In genomic region chr14:105690671-105691070, GRCh38 we compare ENCODE assay signal across 17 cellular contexts.
DNase-seq lines count a peak whose midpoint lies in the region; ATAC-seq and TF ChIP-seq lines count a peak whose summit lies in the region.
"Had no signal": no experiment of that assay in that cellular context is flagged by ENCODE, and none has a peak within 500 bp of the region (broad histone marks: within the 10 kb centered on the region; RNA-seq: fewer than 3 reads in every experiment).

No MANE protein-coding gene starts in this region.

- no peak overlapping the region for H3K56ac ChIP-seq in mesendoderm (ENCODE audit: low read length)

- H3K36me3 ChIP-seq in BLaER1 = no peaks in the 10 kb centered on the region
- H3K36me3 ChIP-seq in DOHH2 (ENCODE audit: control insufficient read depth, low read length) = peaks cover 7% of the 10 kb centered on the region; the same call in 1 of the 2 replicates
- no peaks in the 10 kb centered on the region for H3K36me3 ChIP-seq in SU-DHL-6 (ENCODE audit: low read length)
- H3K36me3 ChIP-seq in mesendoderm (ENCODE audit: control insufficient read depth, insufficient read depth, low read length) = no peaks in the 10 kb centered on the region
- no peaks in the 10 kb centered on the region for H3K36me3 ChIP-seq in vagina
- H3K36me3 ChIP-seq: BE2C, HAP-1, SJCRH30 had no signal

- H3K23ac ChIP-seq in mesendoderm (ENCODE audit: low read length) = no peak overlapping the region

- no peak overlapping the region for H2AK5ac ChIP-seq in mesendoderm (ENCODE audit: low read length)

- no peak overlapping the region for H2BK5ac ChIP-seq in mesendoderm (ENCODE audit: low read length)

- H3K27me3 ChIP-seq in BLaER1 = no peaks in the 10 kb centered on the region
- H3K27me3 ChIP-seq in DOHH2 (ENCODE audit: control insufficient read depth, low read length) = no peaks in the 10 kb centered on the region
- H3K27me3 ChIP-seq in SU-DHL-6 (ENCODE audit: low read length) = no peaks in the 10 kb centered on the region
- H3K27me3 ChIP-seq in mesendoderm (ENCODE audit: insufficient read depth, low read length, poor library complexity) = no peaks in the 10 kb centered on the region
- H3K27me3 ChIP-seq in vagina = no peaks in the 10 kb centered on the region
- H3K27me3 ChIP-seq: BE2C, SJCRH30 had no signal

- no peak for ATAC-seq in HG02885 (IDR thresholded peaks at IDR 0.05; ENCODE audit: poor library complexity, unreplicated experiment)
- ATAC-seq: CD8-positive, alpha-beta T cell had no signal

- peaks cover 12% of the 10 kb centered on the region for H3F3A ChIP-seq in DOHH2 (ENCODE audit: control insufficient read depth, insufficient read depth)
- peaks cover 41% of the 10 kb centered on the region for H3F3A ChIP-seq in SU-DHL-6 (ENCODE audit: insufficient read depth)

- H3K79me1 ChIP-seq in mesendoderm (ENCODE audit: low read length) = no peaks in the 10 kb centered on the region

- H3K9ac ChIP-seq in BLaER1 (no peak overlapping the region), SU-DHL-6 (ENCODE audit: low read length) (peak overlapping the region; percentile 71), mesendoderm (ENCODE audit: low read length) (no peak overlapping the region)

- H3K4me1 ChIP-seq in BLaER1 (peaks cover 64% of the 10 kb centered on the region), DOHH2 (ENCODE audit: control insufficient read depth, low read length) (peaks cover 75% of the 10 kb centered on the region), mesendoderm (ENCODE audit: control insufficient read depth, low read depth, low read length) (no peaks in the 10 kb centered on the region), vagina (no peaks in the 10 kb centered on the region)
- H3K4me1 ChIP-seq: HAP-1, SJCRH30 had no signal

- no peak for TF ChIP-seq CTCF in DOHH2 (IDR thresholded peaks at IDR 0.05; ENCODE audit: low read depth, low read length, poor library complexity, severe bottlenecking)
- TF ChIP-seq CTCF in SU-DHL-6 (IDR thresholded peaks at IDR 0.05; ENCODE audit: insufficient read depth, low read length, poor library complexity, severe bottlenecking) = no peak
- no peak for TF ChIP-seq CTCF in vagina (IDR thresholded peaks at IDR 0.05)

- no peak overlapping the region for H2AFZ ChIP-seq in SU-DHL-6 (ENCODE audit: low read depth, low read length, severe bottlenecking)
- H2AFZ ChIP-seq: PC-9 had no signal

- H4K5ac ChIP-seq in mesendoderm (ENCODE audit: low read length) = no peak overlapping the region

- intact Hi-C loops in vagina (cut with DNase I) = no loop called here

- no peak overlapping the region for H3K4ac ChIP-seq in mesendoderm (ENCODE audit: low read depth, low read length)

- H4K8ac ChIP-seq in mesendoderm (ENCODE audit: low read depth, low read length) = no peak overlapping the region

- TF ChIP-seq POLR2A in vagina (IDR thresholded peaks at IDR 0.05) = no peak

- H3K27ac ChIP-seq in BLaER1 = peak overlapping the region; percentile 83; the same call in 1 of the 2 replicates
- H3K27ac ChIP-seq in DOHH2 (ENCODE audit: low read depth, low read length) = peak overlapping the region; percentile 92
- H3K27ac ChIP-seq in SU-DHL-6 (ENCODE audit: low read depth, low read length) = peak overlapping the region; percentile 99
- no peak overlapping the region for H3K27ac ChIP-seq in mesendoderm (ENCODE audit: low read depth, low read length)
- no peak overlapping the region for H3K27ac ChIP-seq in vagina
- H3K27ac ChIP-seq: PC-9, SJCRH30 had no signal

- H3K18ac ChIP-seq in mesendoderm (ENCODE audit: low read length) = no peak overlapping the region

- H3K9me3 ChIP-seq in BLaER1 = no peaks in the 10 kb centered on the region
- H3K9me3 ChIP-seq in DOHH2 (ENCODE audit: control insufficient read depth, insufficient read depth, low read length) = no peaks in the 10 kb centered on the region
- H3K9me3 ChIP-seq in SU-DHL-6 (ENCODE audit: insufficient read depth, low read length) = no peaks in the 10 kb centered on the region
- H3K9me3 ChIP-seq in vagina = no peaks in the 10 kb centered on the region
- H3K9me3 ChIP-seq: BE2C, HAP-1, SJCRH30 had no signal

- peak overlapping the region; percentile 74 for H3K4me2 ChIP-seq in BLaER1
- H3K4me2 ChIP-seq in DOHH2 (ENCODE audit: low read length) = peak overlapping the region; percentile 46
- H3K4me2 ChIP-seq in SU-DHL-6 (ENCODE audit: low read depth, low read length, poor library complexity, severe bottlenecking) = peak overlapping the region; percentile 43
- H3K4me2 ChIP-seq in mesendoderm (ENCODE audit: low read length) = no peak overlapping the region
- H3K4me2 ChIP-seq: PC-9 had no signal

- H3K79me2 ChIP-seq in DOHH2 (ENCODE audit: control insufficient read depth, low read length) = peaks cover 31% of the 10 kb centered on the region
- peaks cover 17% of the 10 kb centered on the region; the same call in 1 of the 2 replicates for H3K79me2 ChIP-seq in SU-DHL-6 (ENCODE audit: insufficient read depth, low read length)
- H3K79me2 ChIP-seq in mesendoderm (ENCODE audit: control insufficient read depth, insufficient read depth, low read length) = no peaks in the 10 kb centered on the region

- H3K9me2 ChIP-seq in DOHH2 (replicated peaks; ENCODE audit: control insufficient read depth, low read length) (no peaks in the 10 kb centered on the region), SU-DHL-6 (replicated peaks; ENCODE audit: insufficient read depth, low read length) (no peaks in the 10 kb centered on the region)

- no peak overlapping the region for H2BK120ac ChIP-seq in mesendoderm (ENCODE audit: low read depth, low read length)

- H2BK15ac ChIP-seq in mesendoderm (replicated peaks; ENCODE audit: low read depth) = no peak overlapping the region

- H3K4me3 ChIP-seq in BLaER1 (no peak overlapping the region), DOHH2 (ENCODE audit: low read length) (peak overlapping the region; percentile 47), SU-DHL-6 (ENCODE audit: insufficient read depth, low read length, poor library complexity, severe bottlenecking) (no peak overlapping the region), mesendoderm (ENCODE audit: low read length) (peak overlapping the region; percentile 28), vagina (no peak overlapping the region)
- H3K4me3 ChIP-seq: HAP-1, PC-9, SJCRH30 had no signal

- DNase-seq in mesendoderm (no peak), 8988T (no peak), vagina (ENCODE audit: extremely low spot score in 2 of 2) (no peak)
- DNase-seq: BE2C, DND-41, GDM1, Kasumi-1, NCI-H1105, NCI-H69, PC-9, SJCRH30 had no signal

- WGBS in mesendoderm (ENCODE audit: extremely low coverage, insufficient coverage, low lambda C conversion rate) = 100% methylated on average over 3 of the region's 3 CpGs

- H4K20me1 ChIP-seq in BLaER1 (no peaks in the 10 kb centered on the region), DOHH2 (ENCODE audit: control insufficient read depth, insufficient read depth, low read depth, low read length) (no peaks in the 10 kb centered on the region), SU-DHL-6 (ENCODE audit: low read depth, low read length) (no peaks in the 10 kb centered on the region)

Comparison
In these comparisons a context has a peak if more than half of its experiments do, and no peak if none do; other contexts are left out.
1. H3K27ac ChIP-seq: peak in BLaER1 (single experiment), DOHH2 (single experiment) and SU-DHL-6 (single experiment); none in mesendoderm (single experiment) and vagina (single experiment).
2. H3K4me3 ChIP-seq: peak in DOHH2 (single experiment) and mesendoderm (single experiment); none in BLaER1 (single experiment), SU-DHL-6 (single experiment) and vagina (0 of 2).